Comparison of ENCODE assay signal across 34 cellular contexts in the genomic region with DNA sequence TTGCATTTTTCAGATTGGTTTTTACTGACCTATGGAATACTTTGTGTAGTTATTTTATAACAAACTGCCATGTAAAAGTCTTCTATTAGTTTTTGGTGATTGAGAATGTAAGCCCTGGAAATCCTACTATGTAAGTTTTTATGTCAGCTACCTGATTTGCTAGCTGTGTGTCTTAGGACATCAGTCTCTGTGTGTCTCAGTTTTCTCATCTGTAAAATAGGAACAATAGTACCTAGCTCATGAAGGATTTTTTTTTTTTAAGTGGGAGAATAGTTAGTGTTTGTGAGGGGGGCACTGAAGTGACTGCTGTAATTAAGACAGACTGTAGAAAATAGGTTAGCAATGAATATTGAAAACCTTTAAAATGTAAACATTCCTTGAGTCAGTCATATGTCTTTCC.
"Had no signal": no experiment of that assay in that cellular context is flagged by ENCODE, and none has a peak within 500 bp of the region (broad histone marks: within the 10 kb centered on the region; RNA-seq: fewer than 3 reads in every experiment).

No MANE protein-coding gene starts in this region.

- H3K27me3 ChIP-seq: brain microvascular endothelial cell, dorsolateral prefrontal cortex, esophagus muscularis mucosa, gastroesophageal sphincter, heart right ventricle had no signal

- H3K4me3 ChIP-seq: coronary artery, dorsolateral prefrontal cortex, esophagus muscularis mucosa, gastroesophageal sphincter, heart right ventricle had no signal

- FAIRE-seq: astrocyte, bronchial epithelial cell had no signal

- H3K27me3 Mint-ChIP-seq: activated CD4-positive, alpha-beta memory T cell treated with anti-CD3 and anti-CD28 coated beads for 36 hours; activated CD4-positive, alpha-beta T cell treated with anti-CD3 and anti-CD28 coated beads for 36 hours; activated CD4-positive, alpha-beta T cell treated with anti-CD3 and anti-CD28 coated beads, Interleukin-2, amount 10 ng/mL, durations not matched to agents 24 days and 14 days; activated CD8-positive, alpha-beta memory T cell treated with anti-CD3 and anti-CD28 coated beads, Interleukin-2, amount 10 ng/mL, durations not matched to agents 7 days and 5 days; activated naive CD4-positive, alpha-beta T cell treated with anti-CD3 and anti-CD28 coated beads, Interleukin-2, amount 10 ng/mL, durations not matched to agents 7 days and 5 days; activated naive CD8-positive, alpha-beta T cell; central memory CD8-positive, alpha-beta T cell; dendritic cell treated with granulocyte-macrophage colony-stimulating factor and Interleukin-4, amounts not matched to agents 40 ng/mL and 50 ng/mL, for 4 days; T-helper 17 cell had no signal

- H3K27ac ChIP-seq: brain microvascular endothelial cell, coronary artery, dorsolateral prefrontal cortex, esophagus muscularis mucosa, gastroesophageal sphincter, heart right ventricle had no signal

- H3K27ac Mint-ChIP-seq: activated CD4-positive, alpha-beta memory T cell treated with anti-CD3 and anti-CD28 coated beads for 36 hours; activated CD4-positive, alpha-beta T cell treated with anti-CD3 and anti-CD28 coated beads for 36 hours; activated CD4-positive, alpha-beta T cell treated with anti-CD3 and anti-CD28 coated beads, Interleukin-2, amount 10 ng/mL, durations not matched to agents 24 days and 14 days; activated CD8-positive, alpha-beta memory T cell treated with anti-CD3 and anti-CD28 coated beads, Interleukin-2, amount 10 ng/mL, durations not matched to agents 7 days and 5 days; activated CD8-positive, alpha-beta T cell treated with anti-CD3 and anti-CD28 coated beads, Interleukin-2, amount 10 ng/mL, durations not matched to agents 7 days and 5 days; activated naive CD4-positive, alpha-beta T cell treated with anti-CD3 and anti-CD28 coated beads, Interleukin-2, amount 10 ng/mL, durations not matched to agents 7 days and 5 days; activated naive CD8-positive, alpha-beta T cell; activated T-helper 1 cell treated with anti-CD3 and anti-CD28 coated beads, Interleukin-12 subunit alpha, Interleukin-12 subunit beta, Interleukin-2, Interleukin-4 antibody, amounts not matched to agents 30 ng/mL and 10 ng/mL and 1 ng/mL, durations not matched to agents 14 hours and 24 hours and 36 hours; activated T-helper 2 cell treated with anti-CD3 and anti-CD28 coated beads, Interferon-gamma antibody, Interleukin-2, Interleukin-4, amounts not matched to agents 10 μg/mL and 5 μg/mL and 100 μg/mL, durations not matched to agents 14 hours and 24 hours and 36 hours; T-helper 2 cell treated with Interferon-gamma antibody and Interleukin-4, amounts not matched to agents 5 μg/mL and 100 μg/mL, for 36 hours had no signal

- H3K4me3 Mint-ChIP-seq: activated CD4-positive, alpha-beta memory T cell treated with anti-CD3 and anti-CD28 coated beads for 36 hours; activated CD4-positive, alpha-beta T cell treated with anti-CD3 and anti-CD28 coated beads for 36 hours; activated CD4-positive, alpha-beta T cell treated with anti-CD3 and anti-CD28 coated beads, Interleukin-2, amount 10 ng/mL, durations not matched to agents 24 days and 14 days; activated CD8-positive, alpha-beta memory T cell treated with anti-CD3 and anti-CD28 coated beads, Interleukin-2, amount 10 ng/mL, durations not matched to agents 7 days and 5 days; activated CD8-positive, alpha-beta T cell treated with anti-CD3 and anti-CD28 coated beads, Interleukin-2, amount 10 ng/mL, durations not matched to agents 7 days and 5 days; activated naive CD4-positive, alpha-beta T cell treated with anti-CD3 and anti-CD28 coated beads, Interleukin-2, amount 10 ng/mL, durations not matched to agents 7 days and 5 days; activated T-helper 1 cell treated with anti-CD3 and anti-CD28 coated beads, Interleukin-12 subunit alpha, Interleukin-12 subunit beta, Interleukin-2, Interleukin-4 antibody, amounts not matched to agents 30 ng/mL and 10 ng/mL and 1 ng/mL, durations not matched to agents 14 hours and 24 hours and 36 hours; central memory CD8-positive, alpha-beta T cell; dendritic cell treated with granulocyte-macrophage colony-stimulating factor and Interleukin-4, amounts not matched to agents 40 ng/mL and 50 ng/mL, for 4 days; T-helper 17 cell; T-helper 2 cell treated with Interferon-gamma antibody and Interleukin-4, amounts not matched to agents 5 μg/mL and 100 μg/mL, for 36 hours had no signal

- H3K9me3 ChIP-seq: esophagus muscularis mucosa, gastroesophageal sphincter, heart right ventricle had no signal

- H3K4me1 ChIP-seq: esophagus muscularis mucosa, gastroesophageal sphincter had no signal

- DNase-seq: activated CD4-positive, alpha-beta memory T cell treated with anti-CD3 and anti-CD28 coated beads for 36 hours; activated CD4-positive, alpha-beta T cell treated with anti-CD3 and anti-CD28 coated beads for 36 hours; activated CD4-positive, alpha-beta T cell treated with anti-CD3 and anti-CD28 coated beads, Interleukin-2, amount 10 ng/mL, durations not matched to agents 24 days and 14 days; activated CD4-positive, CD25-positive, alpha-beta regulatory T cell; activated CD4-positive, CD25-positive, alpha-beta regulatory T cell treated with anti-CD3 and anti-CD28 coated beads, Interleukin-2, amount 50 U/mL, for 72 hours; activated CD8-positive, alpha-beta memory T cell treated with anti-CD3 and anti-CD28 coated beads, Interleukin-2, amount 10 ng/mL, durations not matched to agents 7 days and 5 days; activated CD8-positive, alpha-beta memory T cell treated with anti-CD3 and anti-CD28 coated beads, Interleukin-2, amount 50 U/mL, for 4 hours; activated CD8-positive, alpha-beta T cell treated with anti-CD3 and anti-CD28 coated beads, Interleukin-2, amount 10 ng/mL, durations not matched to agents 7 days and 5 days; activated effector memory CD4-positive, alpha-beta T cell treated with anti-CD3 and anti-CD28 coated beads, Interleukin-2, amount 50 U/mL, for 16 hours; activated naive CD4-positive, alpha-beta T cell treated with anti-CD3 and anti-CD28 coated beads, Interleukin-2, amount 10 ng/mL, durations not matched to agents 7 days and 5 days; activated T-cell treated with anti-CD3 and anti-CD28 coated beads, Interleukin-2, amount 50 U/mL, for 1 hour; activated T-cell treated with anti-CD3 and anti-CD28 coated beads, Interleukin-2, amount 50 U/mL, for 48 hours; amniotic stem cell; anterior cingulate cortex; brain microvascular endothelial cell; dorsolateral prefrontal cortex; effector memory CD4-positive, alpha-beta T cell; erythroblast; foreskin melanocyte; heart right ventricle; T-helper 1 cell; T-helper 17 cell; T1000 had no signal

- H3K36me3 ChIP-seq: brain microvascular endothelial cell, esophagus muscularis mucosa, gastroesophageal sphincter had no signal

- H3K9me3 Mint-ChIP-seq: activated CD4-positive, alpha-beta memory T cell treated with anti-CD3 and anti-CD28 coated beads for 36 hours; activated CD4-positive, alpha-beta T cell treated with anti-CD3 and anti-CD28 coated beads, Interleukin-2, amount 10 ng/mL, durations not matched to agents 24 days and 14 days; activated naive CD4-positive, alpha-beta T cell treated with anti-CD3 and anti-CD28 coated beads, Interleukin-2, amount 10 ng/mL, durations not matched to agents 7 days and 5 days; activated T-helper 1 cell treated with anti-CD3 and anti-CD28 coated beads, Interleukin-12 subunit alpha, Interleukin-12 subunit beta, Interleukin-2, Interleukin-4 antibody, amounts not matched to agents 30 ng/mL and 10 ng/mL and 1 ng/mL, durations not matched to agents 14 hours and 24 hours and 36 hours; activated T-helper 2 cell treated with anti-CD3 and anti-CD28 coated beads, Interferon-gamma antibody, Interleukin-2, Interleukin-4, amounts not matched to agents 10 μg/mL and 5 μg/mL and 100 μg/mL, durations not matched to agents 14 hours and 24 hours and 36 hours; central memory CD8-positive, alpha-beta T cell; dendritic cell treated with granulocyte-macrophage colony-stimulating factor and Interleukin-4, amounts not matched to agents 40 ng/mL and 50 ng/mL, for 4 days; T-helper 2 cell treated with Interferon-gamma antibody and Interleukin-4, amounts not matched to agents 5 μg/mL and 100 μg/mL, for 36 hours had no signal

- ATAC-seq: activated CD4-positive, alpha-beta T cell treated with anti-CD3 and anti-CD28 coated beads for 36 hours; activated CD8-positive, alpha-beta memory T cell treated with anti-CD3 and anti-CD28 coated beads, Interleukin-2, amount 10 ng/mL, durations not matched to agents 7 days and 5 days; activated CD8-positive, alpha-beta T cell treated with anti-CD3 and anti-CD28 coated beads, Interleukin-2, amount 10 ng/mL, durations not matched to agents 7 days and 5 days; gastroesophageal sphincter; heart right ventricle; T-helper 17 cell had no signal
